11 cellular contexts compared by ENCODE assay signal in genomic region chr12:124923906-124924734, GRCh38. TPM values are rescaled to one million over a fixed set of nuclear protein-coding genes. Genes with fewer than 3 reads are reported as not detected.
A peak's percentile ranks its signal among the peaks of the same experiment; 100 is the strongest.
DNase-seq lines count a peak whose midpoint lies in the region; ATAC-seq, FAIRE-seq and TF ChIP-seq lines count a peak whose summit lies in the region.
"Had no signal": no experiment of that assay in that cellular context is flagged by ENCODE, and none has a peak within 500 bp of the region (broad histone marks: within the 10 kb centered on the region; RNA-seq: fewer than 3 reads in every experiment).

No MANE protein-coding gene starts in this region.

- TF ChIP-seq CTCF in A549 (IDR thresholded peaks at IDR 0.05) (no peak), WTC11 (IDR thresholded peaks at IDR 0.05) (no peak)

- no peaks in the 10 kb centered on the region for H3K9me3 Mint-ChIP-seq in WTC11
- H3K9me3 Mint-ChIP-seq in immature natural killer cell, result peaks cover 0 to 5% (median 1%) of the 10 kb centered on the region in 6 donors

- H3K27me3 Mint-ChIP-seq in WTC11 (ENCODE audit: low read depth) (peaks cover 4% of the 10 kb centered on the region), immature natural killer cell (ENCODE audit: low read depth in 3 of 3) (peaks cover 29 to 54% (median 42%) of the 10 kb centered on the region in 3 donors)

- H3K36me3 ChIP-seq in HAP-1 (replicated peaks), result no peaks in the 10 kb centered on the region

- CTCF ChIA-PET in A549 (lab: Yijun Ruan, JAX) (interaction anchor here (1.3 to 14.3 kb wide), 4 partner anchors 10 to 888 kb away, joined by 3 to 207 read pairs (median 77); partner anchors contain the start of gene UBC), WTC11 (lab: Charles Lee) (interaction anchor here (0.5 to 1.6 kb wide), 3 partner anchors 16 to 789 kb away, joined by 3 to 10 read pairs (median 7); no protein-coding TSS in a partner anchor)

- no peak for TF ChIP-seq POLR2A in A549 (IDR thresholded peaks at IDR 0.05; ENCODE audit: low read length)

- H3K4me2 ChIP-seq in A549, result peak overlapping the region; percentile 91

- in situ Hi-C loops in HAP-1 (cut with MboI; ENCODE audit: low sequenced_read_pairs), result no loop called here

- peak overlapping the region; percentile 97 to 98 for H3K27ac ChIP-seq in A549

- peak overlapping the region; percentile 88 for H3K27ac Mint-ChIP-seq in WTC11
- peak overlapping the region in 1 of 6 donors; percentile 45 for H3K27ac Mint-ChIP-seq in immature natural killer cell

- H3K9me3 ChIP-seq in A549 (no peaks in the 10 kb centered on the region), HAP-1 (no peaks in the 10 kb centered on the region)

- H3K4me3 Mint-ChIP-seq in WTC11 (peak overlapping the region; percentile 52), immature natural killer cell (no peak overlapping the region)
- H3K4me3 Mint-ChIP-seq: central memory CD8-positive, alpha-beta T cell had no signal

- no peaks in the 10 kb centered on the region for H3K27me3 ChIP-seq in HAP-1 (ENCODE audit: low read depth)

- no peaks in the 10 kb centered on the region for H3K36me3 Mint-ChIP-seq in WTC11
- H3K36me3 Mint-ChIP-seq in immature natural killer cell, result peaks cover 0 to 3% (median 0%) of the 10 kb centered on the region in 3 donors

- 23% methylated on average over 7 of the region's 12 CpGs for WGBS in A549 (ENCODE audit: missing lambda C conversion rate)

- H3K4me1 Mint-ChIP-seq in WTC11 (peaks cover 45% of the 10 kb centered on the region), immature natural killer cell (peaks cover 57 to 63% of the 10 kb centered on the region in 2 donors)

- ATAC-seq in A549 (peak; percentile 25 to 31; a peak in 5 of 6 replicates), WTC11 (peak; percentile 13), GM18858 (IDR thresholded peaks at IDR 0.05; ENCODE audit: unreplicated experiment) (no peak), GM18502 (IDR thresholded peaks at IDR 0.05; ENCODE audit: poor library complexity, unreplicated experiment) (no peak)

- peak overlapping the region; percentile 24 for H3K4me3 ChIP-seq in A549
- no peak overlapping the region for H3K4me3 ChIP-seq in HAP-1

- TF ChIP-seq EP300 in A549 (IDR thresholded peaks at IDR 0.05), result peak; percentile 41 to 61; a peak in 2 of 5 replicates

- no peak for TF ChIP-seq RAD21 in A549 (conservative IDR thresholded peaks at IDR 0.05 in 1 of 2, IDR thresholded peaks at IDR 0.05 in 1 of 2)

- peaks cover 60% of the 10 kb centered on the region for H3K4me1 ChIP-seq in A549
- peaks cover 30% of the 10 kb centered on the region for H3K4me1 ChIP-seq in HAP-1

- FAIRE-seq in A549 (lab: Jason Lieb, UNC) (no peak), GM19239 (lab: Jason Lieb, UNC) (no peak)

- POLR2A ChIA-PET in A549 (lab: Yijun Ruan, JAX), result interaction anchor here (1.9 to 2.7 kb wide), 3 partner anchors 9 to 15 kb away, joined by 12 to 55 read pairs (median 30); partner anchors contain the start of gene UBC
- POLR2A ChIA-PET in WTC11 (lab: Charles Lee), result interaction anchor here (0.6 to 1.2 kb wide), 3 partner anchors 9 to 16 kb away, joined by 3 to 6 read pairs (median 4); partner anchors contain the start of gene UBC

- DNase-seq in A549 (ENCODE audit: low read depth in 1 of 2, low spot score in 1 of 2), result peak in 1 of 2 experiments; percentile 89
- DNase-seq in HAP-1 (ENCODE audit: low spot score in 2 of 2), result peak; percentile 42 to 73
- DNase-seq in WTC11 (ENCODE audit: low spot score), result no peak
- peak; percentile 56 for DNase-seq in glomerular visceral epithelial cell (ENCODE audit: extremely low spot score)
- no peak for DNase-seq in immature natural killer cell
- DNase-seq in GM19239 (ENCODE audit: insufficient read length, low spot score), result no peak
- DNase-seq: activated CD4-positive, alpha-beta T cell treated with anti-CD3 and anti-CD28 coated beads for 4 hours; CD4-positive, CD25-positive, alpha-beta regulatory T cell had no signal

TF ChIP-seq in A549, 52 proteins besides CTCF, POLR2A, EP300 and RAD21 (continues in another document):
- TF ChIP-seq ATOH8 (CRISPR knock-in tag; IDR thresholded peaks at IDR 0.05; ENCODE audit: low read depth), result no peak
- TF ChIP-seq RCOR1 (IDR thresholded peaks at IDR 0.05; ENCODE audit: low read depth, low read length), result no peak
- no peak for TF ChIP-seq MAFK (IDR thresholded peaks at IDR 0.05; ENCODE audit: partially characterized antibody)
- TF ChIP-seq PHF8 (IDR thresholded peaks at IDR 0.05; ENCODE audit: borderline replicate concordance, low read depth), result no peak
- TF ChIP-seq, protein P1, sequence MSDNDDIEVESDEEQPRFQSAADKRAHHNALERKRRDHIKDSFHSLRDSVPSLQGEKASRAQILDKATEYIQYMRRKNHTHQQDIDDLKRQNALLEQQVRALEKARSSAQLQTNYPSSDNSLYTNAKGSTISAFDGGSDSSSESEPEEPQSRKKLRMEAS (IDR thresholded peaks at IDR 0.05), result peak; percentile 37
- no peak for TF ChIP-seq HMGXB4 (CRISPR knock-in tag; IDR thresholded peaks at IDR 0.05; ENCODE audit: borderline replicate concordance)
- TF ChIP-seq GATA3 (IDR thresholded peaks at IDR 0.05; ENCODE audit: borderline replicate concordance), result peak; percentile 55; the same call in 1 of the 2 replicates
- TF ChIP-seq ESRRA (IDR thresholded peaks at IDR 0.05; ENCODE audit: borderline replicate concordance, low read length), result no peak
- no peak for TF ChIP-seq EHMT2 (IDR thresholded peaks at IDR 0.05; ENCODE audit: low read depth)
- peak; percentile 91 to 97 for TF ChIP-seq CEBPB (IDR thresholded peaks at IDR 0.05)

TF ChIP-seq in WTC11, 78 proteins besides CTCF, POLR2A, EP300 and RAD21 (continues in another document):
- TF ChIP-seq HMGA2 (CRISPR knock-in tag; IDR thresholded peaks at IDR 0.05) (no peak), CBFB (CRISPR knock-in tag; IDR thresholded peaks at IDR 0.05; ENCODE audit: low read depth) (no peak), TEAD4 (CRISPR knock-in tag; IDR thresholded peaks at IDR 0.05) (no peak), GTF2I (CRISPR knock-in tag; conservative IDR thresholded peaks at IDR 0.05) (0 out of 2 replicates have a peak, but pooled peaks have one; percentile 40)
- TF ChIP-seq, protein P2, sequence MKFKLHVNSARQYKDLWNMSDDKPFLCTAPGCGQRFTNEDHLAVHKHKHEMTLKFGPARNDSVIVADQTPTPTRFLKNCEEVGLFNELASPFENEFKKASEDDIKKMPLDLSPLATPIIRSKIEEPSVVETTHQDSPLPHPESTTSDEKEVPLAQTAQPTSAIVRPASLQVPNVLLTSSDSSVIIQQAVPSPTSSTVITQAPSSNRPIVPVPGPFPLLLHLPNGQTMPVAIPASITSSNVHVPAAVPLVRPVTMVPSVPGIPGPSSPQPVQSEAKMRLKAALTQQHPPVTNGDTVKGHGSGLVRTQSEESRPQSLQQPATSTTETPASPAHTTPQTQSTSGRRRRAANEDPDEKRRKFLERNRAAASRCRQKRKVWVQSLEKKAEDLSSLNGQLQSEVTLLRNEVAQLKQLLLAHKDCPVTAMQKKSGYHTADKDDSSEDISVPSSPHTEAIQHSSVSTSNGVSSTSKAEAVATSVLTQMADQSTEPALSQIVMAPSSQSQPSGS (CRISPR knock-in tag; IDR thresholded peaks at IDR 0.05; ENCODE audit: borderline replicate concordance, low read depth), result no peak
- TF ChIP-seq, protein P3, sequence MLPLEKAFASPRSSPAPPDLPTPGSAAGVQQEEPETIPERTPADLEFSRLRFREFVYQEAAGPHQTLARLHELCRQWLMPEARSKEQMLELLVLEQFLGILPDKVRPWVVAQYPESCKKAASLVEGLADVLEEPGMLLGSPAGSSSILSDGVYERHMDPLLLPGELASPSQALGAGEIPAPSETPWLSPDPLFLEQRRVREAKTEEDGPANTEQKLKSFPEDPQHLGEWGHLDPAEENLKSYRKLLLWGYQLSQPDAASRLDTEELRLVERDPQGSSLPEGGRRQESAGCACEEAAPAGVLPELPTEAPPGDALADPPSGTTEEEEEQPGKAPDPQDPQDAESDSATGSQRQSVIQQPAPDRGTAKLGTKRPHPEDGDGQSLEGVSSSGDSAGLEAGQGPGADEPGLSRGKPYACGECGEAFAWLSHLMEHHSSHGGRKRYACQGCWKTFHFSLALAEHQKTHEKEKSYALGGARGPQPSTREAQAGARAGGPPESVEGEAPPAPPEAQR (CRISPR knock-in tag; IDR thresholded peaks at IDR 0.05), result no peak
- TF ChIP-seq, protein P4, sequence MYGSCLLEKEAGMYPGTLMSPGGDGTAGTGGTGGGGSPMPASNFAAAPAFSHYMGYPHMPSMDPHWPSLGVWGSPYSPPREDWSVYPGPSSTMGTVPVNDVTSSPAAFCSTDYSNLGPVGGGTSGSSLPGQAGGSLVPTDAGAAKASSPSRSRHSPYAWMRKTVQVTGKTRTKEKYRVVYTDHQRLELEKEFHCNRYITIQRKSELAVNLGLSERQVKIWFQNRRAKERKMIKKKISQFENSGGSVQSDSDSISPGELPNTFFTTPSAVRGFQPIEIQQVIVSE (CRISPR knock-in tag; IDR thresholded peaks at IDR 0.05; ENCODE audit: borderline replicate concordance), result no peak

RNA-seq across cellular contexts. Expression of gene UBC, which starts 9.7 kb away (rescaled TPM):
- polyA plus RNA-seq in A549 (2011; rRNA removed) (2,000 and 2,573 TPM in 2 replicates), A549 (2017; fragmentation: RNase III; extraction: RNeasy Plus Mini Kit Qiagen cat#74134 plus additional on column Dnase treatment) (993 to 1,034 TPM (median 1,028 TPM) in 3 replicates), immature natural killer cell (1,000 to 10,000 TPM in 2 of 3 donors, 100 to 1,000 TPM in 1; 977 to 1,715 (median 1,389) TPM)
- 1,783 and 1,966 TPM in 2 replicates for polyA plus RNA-seq in A549 (2012; cell fraction: cytosol; rRNA removed)
- polyA plus RNA-seq in A549 (2012; cell fraction: nucleus; rRNA removed), result 1,709 and 1,846 TPM in 2 replicates
- polyA minus RNA-seq in A549 (2011; rRNA and poly(A)+ RNA removed), result 1,104 and 1,174 TPM in 2 replicates
- total RNA-seq in WTC11 (2021), result 530 to 561 TPM (median 544 TPM) in 3 replicates

Comparison
In these comparisons a context has a peak if more than half of its experiments do, and no peak if none do; other contexts are left out.
1. ATAC-seq: peak in A549 (2 of 2) and WTC11 (single experiment); none in GM18858 (single experiment) and GM18502 (single experiment).
2. DNase-seq: peak in HAP-1 (2 of 2) and glomerular visceral epithelial cell (single experiment); none in WTC11 (single experiment), immature natural killer cell (0 of 3) and GM19239 (single experiment).